ENCODE assay signal across 8 cellular contexts in genomic region chr6:57445370-57445769, GRCh38.
DNase-seq lines count a peak whose midpoint lies in the region; ATAC-seq and TF ChIP-seq lines count a peak whose summit lies in the region.
"Not testable (repeated sequence)": the region's sequence is repeated elsewhere in the genome, so short reads cannot be mapped to it uniquely, and the experiment has no call there.

No MANE protein-coding gene starts in this region.

- H3K27ac Mint-ChIP-seq in endothelial cell (ENCODE audit: unreplicated experiment): peak overlapping the region; percentile 87

- not testable (repeated sequence) for H3K4me1 Mint-ChIP-seq in endothelial cell (ENCODE audit: unreplicated experiment)

- not testable (repeated sequence) for H3K9me3 Mint-ChIP-seq in endothelial cell (ENCODE audit: unreplicated experiment)

- not testable (repeated sequence) for H3K4me3 Mint-ChIP-seq in endothelial cell (ENCODE audit: unreplicated experiment)

- peak; percentile 26 to 46 for DNase-seq in NCI-H1930 (lab: John Stamatoyannopoulos, UW)
- DNase-seq in endothelial cell (ENCODE audit: low spot score): not testable (repeated sequence)

- H3K36me3 Mint-ChIP-seq in endothelial cell (ENCODE audit: low read depth, unreplicated experiment): not testable (repeated sequence)

- ATAC-seq in GM18511 (IDR thresholded peaks at IDR 0.05; ENCODE audit: unreplicated experiment): peak; percentile 55
- ATAC-seq in GM19395 (IDR thresholded peaks at IDR 0.05; ENCODE audit: unreplicated experiment): peak; percentile 55
- peak; percentile 60 for ATAC-seq in GM21529 (IDR thresholded peaks at IDR 0.05; ENCODE audit: unreplicated experiment)
- peak; percentile 38 for ATAC-seq in HG02610 (IDR thresholded peaks at IDR 0.05; ENCODE audit: unreplicated experiment)
- peak; percentile 40 for ATAC-seq in HG02981 (IDR thresholded peaks at IDR 0.05; ENCODE audit: unreplicated experiment)
- peak; percentile 22 for ATAC-seq in HG03378 (IDR thresholded peaks at IDR 0.05; ENCODE audit: unreplicated experiment)

- TF ChIP-seq CTCF in endothelial cell (IDR thresholded peaks at IDR 0.05; ENCODE audit: unreplicated experiment): not testable (repeated sequence)

- H3K27me3 Mint-ChIP-seq in endothelial cell (ENCODE audit: unreplicated experiment): not testable (repeated sequence)
